ENCODE assay signal across 23 cellular contexts in the genomic region with DNA sequence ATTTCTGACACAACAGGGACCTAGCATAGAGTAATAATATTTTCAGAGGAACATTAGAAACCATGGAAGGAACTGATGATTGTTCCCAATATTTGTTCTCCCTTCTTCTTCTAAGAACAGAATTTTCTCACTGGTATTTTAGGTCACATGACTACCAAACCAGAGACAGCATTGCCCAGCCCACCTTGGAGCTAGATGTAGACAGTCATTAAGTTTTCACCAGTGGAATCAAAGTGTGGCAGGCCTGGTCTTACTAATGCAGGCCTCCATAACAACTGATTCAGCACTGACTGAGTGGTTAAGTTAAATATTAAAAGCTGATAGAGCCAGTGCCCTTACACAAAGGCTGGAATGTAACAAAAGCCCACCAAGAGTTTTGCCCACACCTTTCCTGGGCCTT.
"Had no signal": no experiment of that assay in that cellular context is flagged by ENCODE, and none has a peak within 500 bp of the region (broad histone marks: within the 10 kb centered on the region; RNA-seq: fewer than 3 reads in every experiment).

No MANE protein-coding gene starts in this region.

- H3K27ac ChIP-seq: breast epithelium, Peyer's patch, SJSA1 had no signal

- ATAC-seq: activated CD8-positive, alpha-beta T cell treated with anti-CD3 and anti-CD28 coated beads, Interleukin-2, amount 10 ng/mL, durations not matched to agents 7 days and 5 days; SK-N-SH treated with all-trans-retinoic acid at 6 μM for 48 hours had no signal

- H3K4me3 ChIP-seq: breast epithelium, Peyer's patch, SJSA1 had no signal

- H3K9me3 ChIP-seq: breast epithelium, Peyer's patch, SJSA1 had no signal

- DNase-seq: activated CD4-positive, alpha-beta T cell treated with anti-CD3 and anti-CD28 coated beads for 48 hours; activated CD4-positive, alpha-beta T cell treated with anti-CD3 and anti-CD28 coated beads, Interleukin-2, amount 50 U/mL, for 4 hours; activated CD4-positive, CD25-positive, alpha-beta regulatory T cell treated with anti-CD3 and anti-CD28 coated beads, Interleukin-2, amount 50 U/mL, for 72 hours; activated CD8-positive, alpha-beta memory T cell treated with anti-CD3 and anti-CD28 coated beads, Interleukin-2, amount 50 U/mL, for 48 hours; activated CD8-positive, alpha-beta T cell treated with anti-CD3 and anti-CD28 coated beads, Interleukin-2, amount 10 ng/mL, durations not matched to agents 7 days and 5 days; activated T-cell treated with anti-CD3 and anti-CD28 coated beads, Interleukin-2, amount 50 U/mL, for 1 hour; aorta; caudate nucleus; KG1; NCI-H1048; NCI-H146; NCI-H2029; NCI-H2107; NCI-H2171 treated with DMSO at 0.1 percent for 48 hours; NCI-H226; NCI-H526; NCI-H82; Peyer's patch; SHP77; SW 1271 had no signal

- H3K27me3 ChIP-seq: breast epithelium, Peyer's patch, SJSA1 had no signal

- H3K36me3 ChIP-seq: breast epithelium, Peyer's patch, SJSA1 had no signal

- H3K4me1 ChIP-seq: breast epithelium, Peyer's patch had no signal
